ENCODE assay signal across 19 cellular contexts in genomic region chr3:159238646-159239045, GRCh38.
"Had no signal": no experiment of that assay in that cellular context is flagged by ENCODE, and none has a peak within 500 bp of the region (broad histone marks: within the 10 kb centered on the region; RNA-seq: fewer than 3 reads in every experiment).

No MANE protein-coding gene starts in this region.

- H3K27ac ChIP-seq: ascending aorta, epithelial cell of prostate, left lung, neutrophil, transverse colon had no signal

- H3K27me3 ChIP-seq: ascending aorta, left lung, neutrophil, transverse colon had no signal

- H3K4me3 Mint-ChIP-seq: activated naive CD8-positive, alpha-beta T cell treated with anti-CD3 and anti-CD28 coated beads, Interleukin-2, amount 10 ng/mL, durations not matched to agents 7 days and 5 days; activated T-helper 1 cell treated with anti-CD3 and anti-CD28 coated beads, Interleukin-12 subunit alpha, Interleukin-12 subunit beta, Interleukin-2, Interleukin-4 antibody, amounts not matched to agents 30 ng/mL and 10 ng/mL and 1 ng/mL, durations not matched to agents 14 hours and 24 hours and 36 hours; effector memory CD8-positive, alpha-beta T cell; natural killer cell had no signal

- H3K36me3 Mint-ChIP-seq: activated naive CD8-positive, alpha-beta T cell treated with anti-CD3 and anti-CD28 coated beads, Interleukin-2, amount 10 ng/mL, durations not matched to agents 7 days and 5 days; natural killer cell had no signal

- H3K9me3 ChIP-seq: ascending aorta, left lung, mucosa of descending colon, neutrophil, transverse colon had no signal

- H3K27me3 Mint-ChIP-seq: effector memory CD8-positive, alpha-beta T cell had no signal

- ATAC-seq: activated CD4-positive, CD25-positive, alpha-beta regulatory T cell treated with anti-CD3 and anti-CD28 coated beads, Interleukin-2, amount 50 U/mL, for 24 hours; effector memory CD8-positive, alpha-beta T cell; left lung; mucosa of descending colon; natural killer cell had no signal

- H3K4me3 ChIP-seq: ascending aorta, left lung, mucosa of descending colon, transverse colon had no signal

- DNase-seq: activated naive CD4-positive, alpha-beta T cell; activated naive CD8-positive, alpha-beta T cell treated with anti-CD3 and anti-CD28 coated beads, Interleukin-2, amount 10 ng/mL, durations not matched to agents 7 days and 5 days; dermis blood vessel endothelial cell; effector memory CD8-positive, alpha-beta T cell; islet precursor cell; left lung; mucosa of descending colon; natural killer cell; posterior cingulate gyrus; retina; stimulated activated CD4-positive, alpha-beta T cell treated with anti-CD3 and anti-CD28 coated beads, Interleukin-4, amount 100 ng/mL, for 24 hours; stimulated activated naive CD4-positive, alpha-beta T cell; transverse colon had no signal

- H3K36me3 ChIP-seq: ascending aorta, left lung, neutrophil, transverse colon had no signal

- H3K4me1 Mint-ChIP-seq: activated naive CD8-positive, alpha-beta T cell treated with anti-CD3 and anti-CD28 coated beads, Interleukin-2, amount 10 ng/mL, durations not matched to agents 7 days and 5 days; natural killer cell had no signal

- H3K9me3 Mint-ChIP-seq: activated T-helper 1 cell treated with anti-CD3 and anti-CD28 coated beads, Interleukin-12 subunit alpha, Interleukin-12 subunit beta, Interleukin-2, Interleukin-4 antibody, amounts not matched to agents 30 ng/mL and 10 ng/mL and 1 ng/mL, durations not matched to agents 14 hours and 24 hours and 36 hours had no signal

- H3K27ac Mint-ChIP-seq: activated naive CD8-positive, alpha-beta T cell treated with anti-CD3 and anti-CD28 coated beads, Interleukin-2, amount 10 ng/mL, durations not matched to agents 7 days and 5 days; activated T-helper 1 cell treated with anti-CD3 and anti-CD28 coated beads, Interleukin-12 subunit alpha, Interleukin-12 subunit beta, Interleukin-2, Interleukin-4 antibody, amounts not matched to agents 30 ng/mL and 10 ng/mL and 1 ng/mL, durations not matched to agents 14 hours and 24 hours and 36 hours; effector memory CD8-positive, alpha-beta T cell; natural killer cell had no signal

- H3K4me1 ChIP-seq: ascending aorta, left lung, transverse colon had no signal

- FAIRE-seq: bronchial epithelial cell had no signal
